ENCODE assay signal across 13 cellular contexts in the genomic region with DNA sequence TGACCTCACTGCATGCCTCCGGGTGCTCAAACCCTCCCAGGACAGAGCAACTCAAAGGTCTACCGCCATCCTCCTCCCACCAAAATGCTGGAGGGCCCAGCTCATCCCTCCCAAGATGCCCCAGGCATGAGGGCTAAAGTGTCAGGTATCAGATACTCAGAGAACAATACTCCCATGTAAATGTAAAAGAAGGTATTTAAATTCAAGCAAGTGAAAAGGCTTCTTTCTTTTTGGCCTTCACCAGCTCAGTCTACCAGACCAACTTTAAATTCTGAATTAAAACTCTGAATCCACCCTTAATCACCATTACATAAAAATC. TPM values are rescaled to one million over a fixed set of nuclear protein-coding genes. Genes with fewer than 3 reads are reported as not detected.
DNase-seq lines count a peak whose midpoint lies in the region; ATAC-seq and TF ChIP-seq lines count a peak whose summit lies in the region.
"Had no signal": no experiment of that assay in that cellular context is flagged by ENCODE, and none has a peak within 500 bp of the region (broad histone marks: within the 10 kb centered on the region; RNA-seq: fewer than 3 reads in every experiment).

No MANE protein-coding gene starts in this region.

- peak overlapping the region; percentile 91 for H3K4me3 ChIP-seq in Loucy (ENCODE audit: low read length, poor library complexity, severe bottlenecking)
- peak overlapping the region in 41 of 59 donors; percentile 5 to 89 (median 82) for H3K4me3 ChIP-seq in dorsolateral prefrontal cortex
- peak overlapping the region; percentile 71 for H3K4me3 ChIP-seq in neural progenitor cell
- H3K4me3 ChIP-seq: ovary had no signal

- no peaks in the 10 kb centered on the region for H3K9me3 Mint-ChIP-seq in activated CD4-positive, alpha-beta T cell treated with anti-CD3 and anti-CD28 coated beads, Interleukin-2, amount 10 ng/mL, durations not matched to agents 24 days and 14 days
- H3K9me3 Mint-ChIP-seq in neural progenitor cell = no peaks in the 10 kb centered on the region

- H3K79me2 ChIP-seq in Loucy (ENCODE audit: insufficient read depth, low read length) (peaks cover 76% of the 10 kb centered on the region), neural progenitor cell (ENCODE audit: low read depth) (peaks cover 77% of the 10 kb centered on the region)

- H3K27ac ChIP-seq in dorsolateral prefrontal cortex (peak overlapping the region in 7 of 59 donors; percentile 5 to 82 (median 80)), neural progenitor cell (peak overlapping the region; percentile 40)
- H3K27ac ChIP-seq: ovary had no signal

- no peak for DNase-seq in activated CD4-positive, alpha-beta T cell treated with anti-CD3 and anti-CD28 coated beads, Interleukin-2, amount 10 ng/mL, durations not matched to agents 24 days and 14 days
- DNase-seq in activated CD4-positive, alpha-beta T cell treated with anti-CD3 and anti-CD28 coated beads, Interleukin-2, amount 50 U/mL, for 1 hour = no peak
- no peak for DNase-seq in dorsolateral prefrontal cortex
- peak; percentile 35 for DNase-seq in neural progenitor cell (ENCODE audit: low spot score)
- no peak for DNase-seq in DMS153 treated with DMSO at 0.1 percent for 48 hours (lab: John Stamatoyannopoulos, UW; ENCODE audit: unreplicated experiment)
- DNase-seq: ACHN; activated CD4-positive, CD25-positive, alpha-beta regulatory T cell; GDM1; NCI-H1105; ovary had no signal

- peak overlapping the region; percentile 23 for H3K27ac Mint-ChIP-seq in activated CD4-positive, alpha-beta T cell treated with anti-CD3 and anti-CD28 coated beads, Interleukin-2, amount 10 ng/mL, durations not matched to agents 24 days and 14 days
- H3K27ac Mint-ChIP-seq in neural progenitor cell = no peak overlapping the region

- H3K9ac ChIP-seq in Loucy (ENCODE audit: low read depth, low read length, poor library complexity, severe bottlenecking) (peak overlapping the region; percentile 92), neural progenitor cell (no peak overlapping the region)

- no peaks in the 10 kb centered on the region for H3K27me3 ChIP-seq in Loucy (ENCODE audit: insufficient read depth, low read length, poor library complexity, severe bottlenecking)
- no peaks in the 10 kb centered on the region for H3K27me3 ChIP-seq in dorsolateral prefrontal cortex
- no peaks in the 10 kb centered on the region for H3K27me3 ChIP-seq in neural progenitor cell
- H3K27me3 ChIP-seq: ovary had no signal

- intact Hi-C loops in activated CD4-positive, alpha-beta T cell treated with anti-CD3 and anti-CD28 coated beads, Interleukin-2, amount 10 ng/mL, durations not matched to agents 24 days and 14 days (cut with micrococcal nuclease) = loop anchor here (5.0 to 10.0 kb wide), 8 partner anchors 98 to 1680 kb away; a partner anchor contains a TSS
- intact Hi-C loops in dorsolateral prefrontal cortex (cut with DNase I) = loop anchor here (5.0 to 10.0 kb wide), 2 partner anchors 332 to 340 kb away; a partner anchor contains a TSS

- H3K4me2 ChIP-seq in Loucy (ENCODE audit: low read depth, low read length, poor library complexity, severe bottlenecking) (peak overlapping the region; percentile 98), neural progenitor cell (peak overlapping the region; percentile 98)

- TF ChIP-seq CTCF in Loucy (conservative IDR thresholded peaks at IDR 0.05; ENCODE audit: low read length) = no peak
- TF ChIP-seq CTCF in dorsolateral prefrontal cortex (IDR thresholded peaks at IDR 0.05 in 54 of 56, conservative IDR thresholded peaks at IDR 0.05 in 2 of 56; ENCODE audit: low read depth in 1 of 56, partially characterized antibody in 56 of 56) = no peak
- no peak for TF ChIP-seq CTCF in neural progenitor cell (IDR thresholded peaks at IDR 0.05)

- H2AFZ ChIP-seq in Loucy (ENCODE audit: low read length) = no peak overlapping the region
- no peak overlapping the region for H2AFZ ChIP-seq in neural progenitor cell (replicated peaks)

- H3K9me3 ChIP-seq in Loucy (ENCODE audit: insufficient read depth, low read depth, low read length) (no peaks in the 10 kb centered on the region), neural progenitor cell (ENCODE audit: low read depth) (no peaks in the 10 kb centered on the region)
- H3K9me3 ChIP-seq: ovary had no signal

- H3K4me1 Mint-ChIP-seq in activated CD4-positive, alpha-beta T cell treated with anti-CD3 and anti-CD28 coated beads, Interleukin-2, amount 10 ng/mL, durations not matched to agents 24 days and 14 days = peaks cover 43% of the 10 kb centered on the region
- H3K4me1 Mint-ChIP-seq in neural progenitor cell = peaks cover 46% of the 10 kb centered on the region

- peaks cover 34% of the 10 kb centered on the region for H3K36me3 Mint-ChIP-seq in activated CD4-positive, alpha-beta T cell treated with anti-CD3 and anti-CD28 coated beads, Interleukin-2, amount 10 ng/mL, durations not matched to agents 24 days and 14 days (ENCODE audit: low read depth)
- H3K36me3 Mint-ChIP-seq in neural progenitor cell = peaks cover 24% of the 10 kb centered on the region

- H4K20me1 ChIP-seq in Loucy (ENCODE audit: insufficient read depth, low read length, poor library complexity, severe bottlenecking) = peaks cover 69% of the 10 kb centered on the region
- peaks cover 74% of the 10 kb centered on the region for H4K20me1 ChIP-seq in neural progenitor cell (ENCODE audit: low read depth)

- no peaks in the 10 kb centered on the region for H3K27me3 Mint-ChIP-seq in activated CD4-positive, alpha-beta T cell treated with anti-CD3 and anti-CD28 coated beads, Interleukin-2, amount 10 ng/mL, durations not matched to agents 24 days and 14 days
- peaks cover 6% of the 10 kb centered on the region for H3K27me3 Mint-ChIP-seq in neural progenitor cell (ENCODE audit: insufficient read depth, low read depth)

- peak overlapping the region; percentile 100 for H3K4me3 Mint-ChIP-seq in activated CD4-positive, alpha-beta T cell treated with anti-CD3 and anti-CD28 coated beads, Interleukin-2, amount 10 ng/mL, durations not matched to agents 24 days and 14 days
- H3K4me3 Mint-ChIP-seq in neural progenitor cell = peak overlapping the region; percentile 100

- H3K4me1 ChIP-seq in Loucy (ENCODE audit: insufficient read depth, low read length, poor library complexity, severe bottlenecking) = peaks cover 53% of the 10 kb centered on the region
- H3K4me1 ChIP-seq in neural progenitor cell = peaks cover 42% of the 10 kb centered on the region

- ATAC-seq in HG02759 (IDR thresholded peaks at IDR 0.05; ENCODE audit: unreplicated experiment) (no peak), HG02973 (IDR thresholded peaks at IDR 0.05; ENCODE audit: unreplicated experiment) (no peak)

- no peaks in the 10 kb centered on the region for H3K9me2 ChIP-seq in Loucy (replicated peaks; ENCODE audit: low read depth, low read length)

- peaks cover 25% of the 10 kb centered on the region; the same call in 1 of the 2 replicates for H3K36me3 ChIP-seq in Loucy (ENCODE audit: insufficient read depth, low read length)
- no peaks in the 10 kb centered on the region for H3K36me3 ChIP-seq in neural progenitor cell
- H3K36me3 ChIP-seq: ovary had no signal

- H3F3A ChIP-seq in Loucy (ENCODE audit: low read depth) = no peaks in the 10 kb centered on the region
- H3F3A ChIP-seq in neural progenitor cell (ENCODE audit: low read depth) = peaks cover 34% of the 10 kb centered on the region

RNA-seq across cellular contexts. Expression of a gene that starts 3.0 kb away (rescaled TPM):
- 215 and 222 TPM in 2 replicates for total RNA-seq in activated CD4-positive, alpha-beta T cell treated with anti-CD3 and anti-CD28 coated beads, Interleukin-2, amount 10 ng/mL, durations not matched to agents 24 days and 14 days
- total RNA-seq in dorsolateral prefrontal cortex = 100 to 1,000 TPM in 78 of 120 experiments, 10 to 100 TPM in 42; 74.8 to 140 (median 105) TPM
- 237 and 345 TPM in 2 replicates for total RNA-seq in neural progenitor cell (ENCODE audit: low replicate concordance)
